ENCODE assay signal across 13 cellular contexts in genomic region chr5:57698785-57699184, GRCh38.
DNase-seq lines count a peak whose midpoint lies in the region; FAIRE-seq and TF ChIP-seq lines count a peak whose summit lies in the region.
"Had no signal": no experiment of that assay in that cellular context is flagged by ENCODE, and none has a peak within 500 bp of the region (broad histone marks: within the 10 kb centered on the region; RNA-seq: fewer than 3 reads in every experiment).

No MANE protein-coding gene starts in this region.

- FAIRE-seq in bronchial epithelial cell (lab: Jason Lieb, UNC) (no peak), GM12891 (lab: Jason Lieb, UNC) (no peak)
- FAIRE-seq: islet of Langerhans had no signal

- CTCF ChIA-PET in HEK293 (lab: Yijun Ruan, JAX): interaction anchor here (0.5 to 1.0 kb wide), 2 partner anchors 27 to 285 kb away, joined by 3 read pairs; no protein-coding TSS in a partner anchor

- H3K4me1 ChIP-seq in HEK293 (ENCODE audit: control insufficient read depth, insufficient read depth, low read length) (no peaks in the 10 kb centered on the region), neural progenitor cell (peaks cover 25% of the 10 kb centered on the region)

- H3K27me3 ChIP-seq in bronchial epithelial cell (ENCODE audit: control insufficient read depth, insufficient read depth, low read length): no peaks in the 10 kb centered on the region
- H3K27me3 ChIP-seq in neural progenitor cell: no peaks in the 10 kb centered on the region

- H3K27ac ChIP-seq in HEK293 (ENCODE audit: extremely low read depth, low read depth, low read length) (no peak overlapping the region), neural progenitor cell (no peak overlapping the region)

- H3K4me2 ChIP-seq in neural progenitor cell: no peak overlapping the region

- H3K9ac ChIP-seq in neural progenitor cell: no peak overlapping the region

- no peaks in the 10 kb centered on the region for H3K9me3 Mint-ChIP-seq in neural progenitor cell

- peaks cover 12% of the 10 kb centered on the region for H3K4me1 Mint-ChIP-seq in neural progenitor cell
- H3K4me1 Mint-ChIP-seq: T-helper 17 cell had no signal

- H2AFZ ChIP-seq in neural progenitor cell (replicated peaks): no peak overlapping the region

- H3F3A ChIP-seq in neural progenitor cell (ENCODE audit: low read depth): no peaks in the 10 kb centered on the region

- H3K9me3 ChIP-seq in HEK293 (ENCODE audit: control insufficient read depth, insufficient read depth, low read depth, low read length): no peaks in the 10 kb centered on the region
- no peaks in the 10 kb centered on the region for H3K9me3 ChIP-seq in neural progenitor cell (ENCODE audit: low read depth)

- no peak for TF ChIP-seq POLR2A in GM12891 (IDR thresholded peaks at IDR 0.05; ENCODE audit: low read depth, low read length)

- no peak overlapping the region for H3K27ac Mint-ChIP-seq in neural progenitor cell
- H3K27ac Mint-ChIP-seq: T-helper 17 cell had no signal

- no peaks in the 10 kb centered on the region for H4K20me1 ChIP-seq in neural progenitor cell (ENCODE audit: low read depth)

- no peak overlapping the region for H3K4me3 ChIP-seq in HEK293 (ENCODE audit: low read depth, low read length)
- H3K4me3 ChIP-seq in bronchial epithelial cell (ENCODE audit: low read depth, low read length): no peak overlapping the region
- no peak overlapping the region for H3K4me3 ChIP-seq in neural progenitor cell

- no peaks in the 10 kb centered on the region for H3K79me2 ChIP-seq in neural progenitor cell (ENCODE audit: low read depth)

- H3K4me3 Mint-ChIP-seq in neural progenitor cell: no peak overlapping the region
- H3K4me3 Mint-ChIP-seq: T-helper 17 cell had no signal

- H3K36me3 Mint-ChIP-seq in neural progenitor cell: peaks cover 3% of the 10 kb centered on the region

- H3K36me3 ChIP-seq in HEK293 (ENCODE audit: control insufficient read depth in 2 of 2, insufficient read depth in 1 of 2, low read length in 2 of 2): no peaks in the 10 kb centered on the region
- no peaks in the 10 kb centered on the region for H3K36me3 ChIP-seq in bronchial epithelial cell (ENCODE audit: control insufficient read depth, insufficient read depth, low read length)
- H3K36me3 ChIP-seq in neural progenitor cell: no peaks in the 10 kb centered on the region

- no peak for TF ChIP-seq CTCF in HEK293 (tag by site-specific recombination; IDR thresholded peaks at IDR 0.05)
- no peak for TF ChIP-seq CTCF in bronchial epithelial cell (IDR thresholded peaks at IDR 0.05; ENCODE audit: insufficient read depth, low read length, severe bottlenecking)
- no peak for TF ChIP-seq CTCF in neural progenitor cell (IDR thresholded peaks at IDR 0.05)

- POLR2A ChIA-PET in HEK293 (lab: Yijun Ruan, JAX): no interaction called here

- peak; percentile 80 for DNase-seq in NCI-H345 (lab: John Stamatoyannopoulos, UW)
- peak; percentile 96 for DNase-seq in bronchial epithelial cell (ENCODE audit: low read depth)
- peak; percentile 14 for DNase-seq in neural progenitor cell (ENCODE audit: low spot score)
- no peak for DNase-seq in retina
- no peak for DNase-seq in NCI-H1092 (lab: John Stamatoyannopoulos, UW)
- no peak for DNase-seq in GM12891 (ENCODE audit: insufficient read length, low spot score)
- no peak for DNase-seq in activated CD4-positive, alpha-beta T cell treated with anti-CD3 and anti-CD28 coated beads for 4 hours
- DNase-seq: anterior cingulate cortex; occipital lobe; stimulated activated CD4-positive, alpha-beta T cell treated with anti-CD3 and anti-CD28 coated beads, Interleukin-4, amount 100 ng/mL, for 1 hour; T-helper 17 cell had no signal

- H3K27me3 Mint-ChIP-seq in neural progenitor cell (ENCODE audit: insufficient read depth, low read depth): peaks cover 2% of the 10 kb centered on the region
- H3K27me3 Mint-ChIP-seq: T-helper 17 cell had no signal

TF ChIP-seq in HEK293, 187 proteins besides CTCF, POLR2A, EP300 and RAD21:
- TF ChIP-seq ZNF174 (tag by site-specific recombination; IDR thresholded peaks at IDR 0.05): no peak
- no peak for TF ChIP-seq GLIS1 (tag by site-specific recombination; IDR thresholded peaks at IDR 0.05)
- TF ChIP-seq KLF8 (tag by site-specific recombination; IDR thresholded peaks at IDR 0.05): no peak
- TF ChIP-seq PRDM1 (tag by site-specific recombination; IDR thresholded peaks at IDR 0.05): peak; percentile 80
TF ChIP-seq in HEK293: peak in this region for 1.

TF ChIP-seq in GM12891, 5 proteins besides CTCF, POLR2A, EP300 and RAD21:
- no peak for TF ChIP-seq PAX5 (IDR thresholded peaks at IDR 0.05; ENCODE audit: insufficient read depth, low read length, severe bottlenecking)
- TF ChIP-seq POLR2AphosphoS5 (IDR thresholded peaks at IDR 0.05; ENCODE audit: low read depth, low read length): no peak
- no peak for TF ChIP-seq TAF1 (IDR thresholded peaks at IDR 0.05; ENCODE audit: low read depth, low read length)
- no peak for TF ChIP-seq POU2F2 (IDR thresholded peaks at IDR 0.05; ENCODE audit: low read depth, low read length)
- no peak for TF ChIP-seq SPI1 (IDR thresholded peaks at IDR 0.05; ENCODE audit: low read depth, low read length)
TF ChIP-seq in GM12891: peak in this region for 0.

Comparison
In these comparisons a context has a peak if more than half of its experiments do, and no peak if none do; other contexts are left out.
1. DNase-seq: peak in NCI-H345 (single experiment), bronchial epithelial cell (single experiment) and neural progenitor cell (single experiment); none in retina (single experiment), NCI-H1092 (single experiment), GM12891 (single experiment) and activated CD4-positive, alpha-beta T cell treated with anti-CD3 and anti-CD28 coated beads for 4 hours (0 of 2).